ENCODE assay signal across 1 cellular context in the genomic region with DNA sequence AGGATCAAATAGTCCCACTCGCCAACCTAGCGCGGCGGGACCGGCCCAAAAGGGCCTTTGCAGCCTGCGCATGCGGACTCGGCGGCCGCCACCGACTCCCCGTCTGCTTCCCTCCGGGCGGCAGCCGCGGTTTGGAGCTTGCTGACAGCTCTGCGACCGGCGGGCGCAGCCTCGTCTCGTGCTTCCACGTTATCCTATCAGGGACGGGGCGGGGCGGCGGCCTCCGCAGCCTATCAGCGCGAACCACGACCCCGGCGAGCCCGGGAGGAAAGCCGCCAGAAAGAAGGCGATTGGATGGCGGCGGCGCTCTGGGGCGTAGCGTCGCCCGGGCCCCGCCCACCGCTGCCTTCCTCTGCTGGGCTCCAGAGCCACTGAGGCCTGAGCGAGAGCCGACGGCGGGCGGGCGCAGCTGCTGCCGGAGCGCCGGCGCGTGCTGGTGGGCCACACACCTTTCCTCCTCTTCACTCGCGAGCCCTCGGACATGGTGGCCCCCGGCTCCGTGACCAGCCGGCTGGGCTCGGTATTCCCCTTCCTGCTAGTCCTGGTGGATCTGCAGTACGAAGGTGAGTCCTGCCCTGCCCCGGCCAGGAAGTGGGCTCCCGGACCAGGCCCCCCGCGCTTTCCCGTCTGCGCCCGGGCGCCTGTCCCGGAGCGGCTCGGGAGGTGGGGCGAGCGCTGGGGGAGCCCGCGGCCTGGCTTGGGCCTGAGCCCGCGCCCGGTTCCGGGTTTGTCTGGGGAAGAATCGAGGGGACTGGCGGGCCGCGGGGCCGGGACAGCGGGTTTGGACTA.
A peak's percentile ranks its signal among the peaks of the same experiment; 100 is the strongest.
TF ChIP-seq lines count a peak whose summit lies in the region.

A gene with protein sequence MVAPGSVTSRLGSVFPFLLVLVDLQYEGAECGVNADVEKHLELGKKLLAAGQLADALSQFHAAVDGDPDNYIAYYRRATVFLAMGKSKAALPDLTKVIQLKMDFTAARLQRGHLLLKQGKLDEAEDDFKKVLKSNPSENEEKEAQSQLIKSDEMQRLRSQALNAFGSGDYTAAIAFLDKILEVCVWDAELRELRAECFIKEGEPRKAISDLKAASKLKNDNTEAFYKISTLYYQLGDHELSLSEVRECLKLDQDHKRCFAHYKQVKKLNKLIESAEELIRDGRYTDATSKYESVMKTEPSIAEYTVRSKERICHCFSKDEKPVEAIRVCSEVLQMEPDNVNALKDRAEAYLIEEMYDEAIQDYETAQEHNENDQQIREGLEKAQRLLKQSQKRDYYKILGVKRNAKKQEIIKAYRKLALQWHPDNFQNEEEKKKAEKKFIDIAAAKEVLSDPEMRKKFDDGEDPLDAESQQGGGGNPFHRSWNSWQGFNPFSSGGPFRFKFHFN (plus strand): TSS at position 365 of the 789 bp plus-strand sequence. CDS start 117 bp downstream, at position 482.

TF ChIP-seq in HepG2, 621 proteins besides CTCF, POLR2A, EP300 and RAD21 (continued from another document and continues in another):
- TF ChIP-seq, protein P1, sequence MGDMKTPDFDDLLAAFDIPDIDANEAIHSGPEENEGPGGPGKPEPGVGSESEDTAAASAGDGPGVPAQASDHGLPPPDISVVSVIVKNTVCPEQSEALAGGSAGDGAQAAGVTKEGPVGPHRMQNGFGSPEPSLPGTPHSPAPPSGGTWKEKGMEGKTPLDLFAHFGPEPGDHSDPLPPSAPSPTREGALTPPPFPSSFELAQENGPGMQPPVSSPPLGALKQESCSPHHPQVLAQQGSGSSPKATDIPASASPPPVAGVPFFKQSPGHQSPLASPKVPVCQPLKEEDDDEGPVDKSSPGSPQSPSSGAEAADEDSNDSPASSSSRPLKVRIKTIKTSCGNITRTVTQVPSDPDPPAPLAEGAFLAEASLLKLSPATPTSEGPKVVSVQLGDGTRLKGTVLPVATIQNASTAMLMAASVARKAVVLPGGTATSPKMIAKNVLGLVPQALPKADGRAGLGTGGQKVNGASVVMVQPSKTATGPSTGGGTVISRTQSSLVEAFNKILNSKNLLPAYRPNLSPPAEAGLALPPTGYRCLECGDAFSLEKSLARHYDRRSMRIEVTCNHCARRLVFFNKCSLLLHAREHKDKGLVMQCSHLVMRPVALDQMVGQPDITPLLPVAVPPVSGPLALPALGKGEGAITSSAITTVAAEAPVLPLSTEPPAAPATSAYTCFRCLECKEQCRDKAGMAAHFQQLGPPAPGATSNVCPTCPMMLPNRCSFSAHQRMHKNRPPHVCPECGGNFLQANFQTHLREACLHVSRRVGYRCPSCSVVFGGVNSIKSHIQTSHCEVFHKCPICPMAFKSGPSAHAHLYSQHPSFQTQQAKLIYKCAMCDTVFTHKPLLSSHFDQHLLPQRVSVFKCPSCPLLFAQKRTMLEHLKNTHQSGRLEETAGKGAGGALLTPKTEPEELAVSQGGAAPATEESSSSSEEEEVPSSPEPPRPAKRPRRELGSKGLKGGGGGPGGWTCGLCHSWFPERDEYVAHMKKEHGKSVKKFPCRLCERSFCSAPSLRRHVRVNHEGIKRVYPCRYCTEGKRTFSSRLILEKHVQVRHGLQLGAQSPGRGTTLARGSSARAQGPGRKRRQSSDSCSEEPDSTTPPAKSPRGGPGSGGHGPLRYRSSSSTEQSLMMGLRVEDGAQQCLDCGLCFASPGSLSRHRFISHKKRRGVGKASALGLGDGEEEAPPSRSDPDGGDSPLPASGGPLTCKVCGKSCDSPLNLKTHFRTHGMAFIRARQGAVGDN (CRISPR knock-in tag; IDR thresholded peaks at IDR 0.05) = peak; percentile 94
- TF ChIP-seq NFYC (CRISPR knock-in tag; IDR thresholded peaks at IDR 0.05) (peak; percentile 91), ZNF883 (CRISPR knock-in tag; IDR thresholded peaks at IDR 0.05; ENCODE audit: not compliant biosample characterization) (peak; percentile 87), HNRNPK (IDR thresholded peaks at IDR 0.05; ENCODE audit: low read depth, low read length, poor library complexity, severe bottlenecking) (no peak), ZNF563 (CRISPR knock-in tag; IDR thresholded peaks at IDR 0.05) (no peak; the same call in 1 of the 2 replicates), ZNF30 (CRISPR knock-in tag; IDR thresholded peaks at IDR 0.05) (peak; percentile 79; the same call in 1 of the 2 replicates), DR1 (CRISPR knock-in tag; IDR thresholded peaks at IDR 0.05) (peak; percentile 91), ZSCAN31 (CRISPR knock-in tag; IDR thresholded peaks at IDR 0.05; ENCODE audit: low read depth) (peak; percentile 86), DMAP1 (CRISPR knock-in tag; IDR thresholded peaks at IDR 0.05) (peak; percentile 87), PHF20 (CRISPR knock-in tag; IDR thresholded peaks at IDR 0.05) (peak; percentile 65; the same call in 1 of the 2 replicates), NR1H2 (CRISPR knock-in tag; IDR thresholded peaks at IDR 0.05; ENCODE audit: borderline replicate concordance, low read depth) (peak; percentile 46; the same call in 1 of the 2 replicates), ZNF136 (CRISPR knock-in tag; IDR thresholded peaks at IDR 0.05; ENCODE audit: low read depth) (0 out of 2 replicates have a peak, but pooled peaks have one; percentile 40), ZNF232 (CRISPR knock-in tag; IDR thresholded peaks at IDR 0.05; ENCODE audit: borderline replicate concordance) (peak; percentile 54; the same call in 1 of the 2 replicates), HOXA3 (CRISPR knock-in tag; IDR thresholded peaks at IDR 0.05) (peak; percentile 60), GPN1 (CRISPR knock-in tag; IDR thresholded peaks at IDR 0.05; ENCODE audit: borderline replicate concordance) (no peak), ZBTB7A (CRISPR knock-in tag; IDR thresholded peaks at IDR 0.05) (peak; percentile 66; the same call in 1 of the 2 replicates), PHF8 (CRISPR knock-in tag; IDR thresholded peaks at IDR 0.05) (peak; percentile 96), ZBTB20 (CRISPR knock-in tag; IDR thresholded peaks at IDR 0.05; ENCODE audit: borderline replicate concordance, low read depth) (peak; percentile 34; the same call in 1 of the 2 replicates), RARG (CRISPR knock-in tag; IDR thresholded peaks at IDR 0.05; ENCODE audit: low read depth) (no peak)
- TF ChIP-seq, protein P2, sequence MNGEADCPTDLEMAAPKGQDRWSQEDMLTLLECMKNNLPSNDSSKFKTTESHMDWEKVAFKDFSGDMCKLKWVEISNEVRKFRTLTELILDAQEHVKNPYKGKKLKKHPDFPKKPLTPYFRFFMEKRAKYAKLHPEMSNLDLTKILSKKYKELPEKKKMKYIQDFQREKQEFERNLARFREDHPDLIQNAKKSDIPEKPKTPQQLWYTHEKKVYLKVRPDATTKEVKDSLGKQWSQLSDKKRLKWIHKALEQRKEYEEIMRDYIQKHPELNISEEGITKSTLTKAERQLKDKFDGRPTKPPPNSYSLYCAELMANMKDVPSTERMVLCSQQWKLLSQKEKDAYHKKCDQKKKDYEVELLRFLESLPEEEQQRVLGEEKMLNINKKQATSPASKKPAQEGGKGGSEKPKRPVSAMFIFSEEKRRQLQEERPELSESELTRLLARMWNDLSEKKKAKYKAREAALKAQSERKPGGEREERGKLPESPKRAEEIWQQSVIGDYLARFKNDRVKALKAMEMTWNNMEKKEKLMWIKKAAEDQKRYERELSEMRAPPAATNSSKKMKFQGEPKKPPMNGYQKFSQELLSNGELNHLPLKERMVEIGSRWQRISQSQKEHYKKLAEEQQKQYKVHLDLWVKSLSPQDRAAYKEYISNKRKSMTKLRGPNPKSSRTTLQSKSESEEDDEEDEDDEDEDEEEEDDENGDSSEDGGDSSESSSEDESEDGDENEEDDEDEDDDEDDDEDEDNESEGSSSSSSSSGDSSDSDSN (CRISPR knock-in tag; IDR thresholded peaks at IDR 0.05) = peak; percentile 97
- TF ChIP-seq, protein P3, sequence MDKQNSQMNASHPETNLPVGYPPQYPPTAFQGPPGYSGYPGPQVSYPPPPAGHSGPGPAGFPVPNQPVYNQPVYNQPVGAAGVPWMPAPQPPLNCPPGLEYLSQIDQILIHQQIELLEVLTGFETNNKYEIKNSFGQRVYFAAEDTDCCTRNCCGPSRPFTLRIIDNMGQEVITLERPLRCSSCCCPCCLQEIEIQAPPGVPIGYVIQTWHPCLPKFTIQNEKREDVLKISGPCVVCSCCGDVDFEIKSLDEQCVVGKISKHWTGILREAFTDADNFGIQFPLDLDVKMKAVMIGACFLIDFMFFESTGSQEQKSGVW (CRISPR knock-in tag; IDR thresholded peaks at IDR 0.05; ENCODE audit: borderline replicate concordance) = no peak
- TF ChIP-seq, protein P4, sequence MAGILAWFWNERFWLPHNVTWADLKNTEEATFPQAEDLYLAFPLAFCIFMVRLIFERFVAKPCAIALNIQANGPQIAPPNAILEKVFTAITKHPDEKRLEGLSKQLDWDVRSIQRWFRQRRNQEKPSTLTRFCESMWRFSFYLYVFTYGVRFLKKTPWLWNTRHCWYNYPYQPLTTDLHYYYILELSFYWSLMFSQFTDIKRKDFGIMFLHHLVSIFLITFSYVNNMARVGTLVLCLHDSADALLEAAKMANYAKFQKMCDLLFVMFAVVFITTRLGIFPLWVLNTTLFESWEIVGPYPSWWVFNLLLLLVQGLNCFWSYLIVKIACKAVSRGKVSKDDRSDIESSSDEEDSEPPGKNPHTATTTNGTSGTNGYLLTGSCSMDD (CRISPR knock-in tag; IDR thresholded peaks at IDR 0.05) = no peak
- TF ChIP-seq, protein P5, sequence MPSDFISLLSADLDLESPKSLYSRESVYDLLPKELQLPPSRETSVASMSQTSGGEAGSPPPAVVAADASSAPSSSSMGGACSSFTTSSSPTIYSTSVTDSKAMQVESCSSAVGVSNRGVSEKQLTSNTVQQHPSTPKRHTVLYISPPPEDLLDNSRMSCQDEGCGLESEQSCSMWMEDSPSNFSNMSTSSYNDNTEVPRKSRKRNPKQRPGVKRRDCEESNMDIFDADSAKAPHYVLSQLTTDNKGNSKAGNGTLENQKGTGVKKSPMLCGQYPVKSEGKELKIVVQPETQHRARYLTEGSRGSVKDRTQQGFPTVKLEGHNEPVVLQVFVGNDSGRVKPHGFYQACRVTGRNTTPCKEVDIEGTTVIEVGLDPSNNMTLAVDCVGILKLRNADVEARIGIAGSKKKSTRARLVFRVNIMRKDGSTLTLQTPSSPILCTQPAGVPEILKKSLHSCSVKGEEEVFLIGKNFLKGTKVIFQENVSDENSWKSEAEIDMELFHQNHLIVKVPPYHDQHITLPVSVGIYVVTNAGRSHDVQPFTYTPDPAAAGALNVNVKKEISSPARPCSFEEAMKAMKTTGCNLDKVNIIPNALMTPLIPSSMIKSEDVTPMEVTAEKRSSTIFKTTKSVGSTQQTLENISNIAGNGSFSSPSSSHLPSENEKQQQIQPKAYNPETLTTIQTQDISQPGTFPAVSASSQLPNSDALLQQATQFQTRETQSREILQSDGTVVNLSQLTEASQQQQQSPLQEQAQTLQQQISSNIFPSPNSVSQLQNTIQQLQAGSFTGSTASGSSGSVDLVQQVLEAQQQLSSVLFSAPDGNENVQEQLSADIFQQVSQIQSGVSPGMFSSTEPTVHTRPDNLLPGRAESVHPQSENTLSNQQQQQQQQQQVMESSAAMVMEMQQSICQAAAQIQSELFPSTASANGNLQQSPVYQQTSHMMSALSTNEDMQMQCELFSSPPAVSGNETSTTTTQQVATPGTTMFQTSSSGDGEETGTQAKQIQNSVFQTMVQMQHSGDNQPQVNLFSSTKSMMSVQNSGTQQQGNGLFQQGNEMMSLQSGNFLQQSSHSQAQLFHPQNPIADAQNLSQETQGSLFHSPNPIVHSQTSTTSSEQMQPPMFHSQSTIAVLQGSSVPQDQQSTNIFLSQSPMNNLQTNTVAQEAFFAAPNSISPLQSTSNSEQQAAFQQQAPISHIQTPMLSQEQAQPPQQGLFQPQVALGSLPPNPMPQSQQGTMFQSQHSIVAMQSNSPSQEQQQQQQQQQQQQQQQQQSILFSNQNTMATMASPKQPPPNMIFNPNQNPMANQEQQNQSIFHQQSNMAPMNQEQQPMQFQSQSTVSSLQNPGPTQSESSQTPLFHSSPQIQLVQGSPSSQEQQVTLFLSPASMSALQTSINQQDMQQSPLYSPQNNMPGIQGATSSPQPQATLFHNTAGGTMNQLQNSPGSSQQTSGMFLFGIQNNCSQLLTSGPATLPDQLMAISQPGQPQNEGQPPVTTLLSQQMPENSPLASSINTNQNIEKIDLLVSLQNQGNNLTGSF (CRISPR knock-in tag; IDR thresholded peaks at IDR 0.05) = 0 out of 2 replicates have a peak, but pooled peaks have one; percentile 45
- TF ChIP-seq, protein P6, sequence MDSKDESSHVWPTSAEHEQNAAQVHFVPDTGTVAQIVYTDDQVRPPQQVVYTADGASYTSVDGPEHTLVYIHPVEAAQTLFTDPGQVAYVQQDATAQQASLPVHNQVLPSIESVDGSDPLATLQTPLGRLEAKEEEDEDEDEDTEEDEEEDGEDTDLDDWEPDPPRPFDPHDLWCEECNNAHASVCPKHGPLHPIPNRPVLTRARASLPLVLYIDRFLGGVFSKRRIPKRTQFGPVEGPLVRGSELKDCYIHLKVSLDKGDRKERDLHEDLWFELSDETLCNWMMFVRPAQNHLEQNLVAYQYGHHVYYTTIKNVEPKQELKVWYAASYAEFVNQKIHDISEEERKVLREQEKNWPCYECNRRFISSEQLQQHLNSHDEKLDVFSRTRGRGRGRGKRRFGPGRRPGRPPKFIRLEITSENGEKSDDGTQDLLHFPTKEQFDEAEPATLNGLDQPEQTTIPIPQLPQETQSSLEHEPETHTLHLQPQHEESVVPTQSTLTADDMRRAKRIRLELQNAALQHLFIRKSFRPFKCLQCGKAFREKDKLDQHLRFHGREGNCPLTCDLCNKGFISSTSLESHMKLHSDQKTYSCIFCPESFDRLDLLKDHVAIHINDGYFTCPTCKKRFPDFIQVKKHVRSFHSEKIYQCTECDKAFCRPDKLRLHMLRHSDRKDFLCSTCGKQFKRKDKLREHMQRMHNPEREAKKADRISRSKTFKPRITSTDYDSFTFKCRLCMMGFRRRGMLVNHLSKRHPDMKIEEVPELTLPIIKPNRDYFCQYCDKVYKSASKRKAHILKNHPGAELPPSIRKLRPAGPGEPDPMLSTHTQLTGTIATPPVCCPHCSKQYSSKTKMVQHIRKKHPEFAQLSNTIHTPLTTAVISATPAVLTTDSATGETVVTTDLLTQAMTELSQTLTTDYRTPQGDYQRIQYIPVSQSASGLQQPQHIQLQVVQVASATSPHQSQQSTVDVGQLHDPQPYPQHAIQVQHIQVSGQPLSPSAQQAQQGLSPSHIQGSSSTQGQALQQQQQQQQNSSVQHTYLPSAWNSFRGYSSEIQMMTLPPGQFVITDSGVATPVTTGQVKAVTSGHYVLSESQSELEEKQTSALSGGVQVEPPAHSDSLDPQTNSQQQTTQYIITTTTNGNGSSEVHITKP (CRISPR knock-in tag; IDR thresholded peaks at IDR 0.05; ENCODE audit: low read depth) = 0 out of 2 replicates have a peak, but pooled peaks have one; percentile 19
- TF ChIP-seq, protein P7, sequence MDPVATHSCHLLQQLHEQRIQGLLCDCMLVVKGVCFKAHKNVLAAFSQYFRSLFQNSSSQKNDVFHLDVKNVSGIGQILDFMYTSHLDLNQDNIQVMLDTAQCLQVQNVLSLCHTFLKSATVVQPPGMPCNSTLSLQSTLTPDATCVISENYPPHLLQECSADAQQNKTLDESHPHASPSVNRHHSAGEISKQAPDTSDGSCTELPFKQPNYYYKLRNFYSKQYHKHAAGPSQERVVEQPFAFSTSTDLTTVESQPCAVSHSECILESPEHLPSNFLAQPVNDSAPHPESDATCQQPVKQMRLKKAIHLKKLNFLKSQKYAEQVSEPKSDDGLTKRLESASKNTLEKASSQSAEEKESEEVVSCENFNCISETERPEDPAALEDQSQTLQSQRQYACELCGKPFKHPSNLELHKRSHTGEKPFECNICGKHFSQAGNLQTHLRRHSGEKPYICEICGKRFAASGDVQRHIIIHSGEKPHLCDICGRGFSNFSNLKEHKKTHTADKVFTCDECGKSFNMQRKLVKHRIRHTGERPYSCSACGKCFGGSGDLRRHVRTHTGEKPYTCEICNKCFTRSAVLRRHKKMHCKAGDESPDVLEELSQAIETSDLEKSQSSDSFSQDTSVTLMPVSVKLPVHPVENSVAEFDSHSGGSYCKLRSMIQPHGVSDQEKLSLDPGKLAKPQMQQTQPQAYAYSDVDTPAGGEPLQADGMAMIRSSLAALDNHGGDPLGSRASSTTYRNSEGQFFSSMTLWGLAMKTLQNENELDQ (CRISPR knock-in tag; IDR thresholded peaks at IDR 0.05; ENCODE audit: borderline replicate concordance) = 0 out of 2 replicates have a peak, but pooled peaks have one; percentile 50
